22 cellular contexts compared by ENCODE assay signal in the genomic region with DNA sequence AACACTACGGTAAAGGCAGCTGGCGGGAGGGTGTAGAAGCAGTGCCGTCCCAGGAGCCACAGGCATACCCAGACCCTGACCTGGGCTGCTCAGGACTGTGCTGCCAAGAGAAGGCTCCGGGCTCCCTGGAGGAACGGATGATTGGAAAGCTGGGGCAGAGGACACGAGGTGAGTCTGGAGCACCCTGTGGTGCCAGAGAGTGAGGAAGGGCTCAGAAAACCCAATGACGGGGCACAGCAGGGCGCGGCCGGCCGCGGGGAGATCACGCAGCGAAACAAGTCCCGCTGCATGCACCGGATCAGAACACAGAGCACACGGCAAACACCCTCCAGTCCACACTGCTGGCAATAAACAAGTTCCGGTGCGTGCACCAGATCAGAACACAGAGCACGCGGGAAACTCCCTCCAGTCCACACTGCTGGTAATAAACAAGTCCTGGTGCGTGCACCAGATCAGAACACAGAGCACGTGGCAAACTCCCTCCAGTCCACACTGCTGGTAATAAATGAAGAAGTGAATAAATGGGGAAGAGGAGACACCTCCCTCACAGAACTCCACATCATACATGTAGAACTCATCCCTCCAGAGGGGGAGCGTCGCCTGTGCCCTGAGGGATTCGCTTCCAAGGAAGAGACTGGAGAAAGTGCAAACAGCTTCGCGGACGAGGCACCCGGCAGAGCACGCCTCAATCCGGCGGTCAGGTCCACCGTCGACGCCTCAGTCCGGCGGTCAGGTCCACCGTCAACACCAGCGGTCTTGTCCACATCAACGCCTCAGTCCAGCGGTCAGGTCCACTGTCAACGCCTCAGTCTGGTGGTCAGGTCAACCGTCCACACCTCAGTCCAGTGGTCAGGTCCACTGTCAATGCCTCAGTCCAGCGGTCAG.
DNase-seq lines count a peak whose midpoint lies in the region; ATAC-seq and TF ChIP-seq lines count a peak whose summit lies in the region.
"Had no signal": no experiment of that assay in that cellular context is flagged by ENCODE, and none has a peak within 500 bp of the region (broad histone marks: within the 10 kb centered on the region; RNA-seq: fewer than 3 reads in every experiment).

No MANE protein-coding gene starts in this region.

- no peak overlapping the region for H3K4ac ChIP-seq in H9 (ENCODE audit: low read depth, low read length)

- H2AFZ ChIP-seq in H9 (ENCODE audit: low read length), result no peak overlapping the region

- ATAC-seq in activated naive CD8-positive, alpha-beta T cell treated with anti-CD3 and anti-CD28 coated beads, Interleukin-2, amount 10 ng/mL, durations not matched to agents 7 days and 5 days (ENCODE audit: low read depth), result no peak
- no peak for ATAC-seq in activated naive CD8-positive, alpha-beta T cell treated with anti-CD3 and anti-CD28 coated beads, Interleukin-2, amount 50 U/mL, for 24 hours
- ATAC-seq in stimulated activated effector memory CD8-positive, alpha-beta T cell treated with anti-CD3 and anti-CD28 coated beads, Interleukin-12 subunit alpha, Interleukin-12 subunit beta, amount 100 ng/mL, for 72 hours, result no peak
- ATAC-seq in GM18861 (IDR thresholded peaks at IDR 0.05; ENCODE audit: unreplicated experiment), result no peak
- ATAC-seq: activated CD8-positive, alpha-beta T cell treated with anti-CD3 and anti-CD28 coated beads, Interleukin-2, amount 10 ng/mL, durations not matched to agents 7 days and 5 days; HCT116; Panc1 had no signal

- H2BK5ac ChIP-seq in H9 (ENCODE audit: insufficient read length, low read length), result peak overlapping the region; percentile 23

- no peaks in the 10 kb centered on the region for H3K9me3 Mint-ChIP-seq in activated naive CD8-positive, alpha-beta T cell treated with anti-CD3 and anti-CD28 coated beads, Interleukin-2, amount 10 ng/mL, durations not matched to agents 7 days and 5 days
- no peaks in the 10 kb centered on the region for H3K9me3 Mint-ChIP-seq in activated naive CD8-positive, alpha-beta T cell treated with anti-CD3 and anti-CD28 coated beads, Interleukin-2, amount 50 U/mL, for 24 hours
- no peaks in the 10 kb centered on the region for H3K9me3 Mint-ChIP-seq in H9
- no peaks in the 10 kb centered on the region for H3K9me3 Mint-ChIP-seq in endothelial cell (ENCODE audit: unreplicated experiment)
- no peaks in the 10 kb centered on the region for H3K9me3 Mint-ChIP-seq in stimulated activated effector memory CD8-positive, alpha-beta T cell treated with anti-CD3 and anti-CD28 coated beads, Interleukin-12 subunit alpha, Interleukin-12 subunit beta, amount 100 ng/mL, for 72 hours
- H3K9me3 Mint-ChIP-seq: CD4-positive, CD25-positive, alpha-beta regulatory T cell had no signal

- no peak overlapping the region for H3K27ac ChIP-seq in H9 (ENCODE audit: insufficient read length, low read depth, low read length)
- H3K27ac ChIP-seq in sigmoid colon, result no peak overlapping the region
- H3K27ac ChIP-seq: KMS-11, SJSA1, testis had no signal

- H2BK15ac ChIP-seq in H9 (ENCODE audit: low read depth, low read length), result no peak overlapping the region

- H2BK120ac ChIP-seq in H9 (ENCODE audit: low read depth, low read length, poor library complexity, severe bottlenecking), result no peak overlapping the region

- no peaks in the 10 kb centered on the region for H3K4me1 ChIP-seq in H9 (ENCODE audit: insufficient read depth, low read length)
- no peaks in the 10 kb centered on the region for H3K4me1 ChIP-seq in sigmoid colon
- H3K4me1 ChIP-seq: SJSA1 had no signal

- H3K36me3 ChIP-seq in sigmoid colon, result no peaks in the 10 kb centered on the region

- H3K27me3 Mint-ChIP-seq in activated naive CD8-positive, alpha-beta T cell treated with anti-CD3 and anti-CD28 coated beads, Interleukin-2, amount 10 ng/mL, durations not matched to agents 7 days and 5 days, result peaks cover 2% of the 10 kb centered on the region
- H3K27me3 Mint-ChIP-seq in activated naive CD8-positive, alpha-beta T cell treated with anti-CD3 and anti-CD28 coated beads, Interleukin-2, amount 50 U/mL, for 24 hours, result no peaks in the 10 kb centered on the region
- H3K27me3 Mint-ChIP-seq in H9 (ENCODE audit: low read depth) (no peaks in the 10 kb centered on the region), endothelial cell (ENCODE audit: unreplicated experiment) (peaks cover 4% of the 10 kb centered on the region)
- H3K27me3 Mint-ChIP-seq: CD4-positive, CD25-positive, alpha-beta regulatory T cell; progenitor cell of endocrine pancreas had no signal

- WGBS in H9 (ENCODE audit: extremely low coverage, insufficient read length, low lambda C conversion rate), result no CpG with 5 or more reads among the region's 45 CpGs
- WGBS in sigmoid colon, 2 donors, result 93 to 97% methylated on average over 45 of the region's 45 CpGs

- no peak overlapping the region for H2BK12ac ChIP-seq in H9 (ENCODE audit: insufficient read length, low read depth, low read length)

- H4K20me1 ChIP-seq in H9 (ENCODE audit: control insufficient read depth, insufficient read depth, insufficient read length), result no peaks in the 10 kb centered on the region

- intact Hi-C loops in sigmoid colon (cut with DNase I), result no loop called here

- H3K4me1 Mint-ChIP-seq in activated naive CD8-positive, alpha-beta T cell treated with anti-CD3 and anti-CD28 coated beads, Interleukin-2, amount 10 ng/mL, durations not matched to agents 7 days and 5 days, result peaks cover 5% of the 10 kb centered on the region
- H3K4me1 Mint-ChIP-seq in activated naive CD8-positive, alpha-beta T cell treated with anti-CD3 and anti-CD28 coated beads, Interleukin-2, amount 50 U/mL, for 24 hours, result peaks cover 7% of the 10 kb centered on the region
- H3K4me1 Mint-ChIP-seq in H9 (0 out of 4 replicates have a peak, but pooled peaks cover 0 to 4% of the 10 kb centered on the region in 2 experiments), endothelial cell (ENCODE audit: unreplicated experiment) (peaks cover 7% of the 10 kb centered on the region)
- H3K4me1 Mint-ChIP-seq in stimulated activated effector memory CD8-positive, alpha-beta T cell treated with anti-CD3 and anti-CD28 coated beads, Interleukin-12 subunit alpha, Interleukin-12 subunit beta, amount 100 ng/mL, for 72 hours, result peaks cover 11% of the 10 kb centered on the region

- peaks cover 33% of the 10 kb centered on the region for H3K36me3 Mint-ChIP-seq in activated naive CD8-positive, alpha-beta T cell treated with anti-CD3 and anti-CD28 coated beads, Interleukin-2, amount 10 ng/mL, durations not matched to agents 7 days and 5 days
- H3K36me3 Mint-ChIP-seq in activated naive CD8-positive, alpha-beta T cell treated with anti-CD3 and anti-CD28 coated beads, Interleukin-2, amount 50 U/mL, for 24 hours (ENCODE audit: low read depth), result peaks cover 27% of the 10 kb centered on the region
- H3K36me3 Mint-ChIP-seq in H9 (ENCODE audit: insufficient read depth in 1 of 3, low read depth in 3 of 3) (peaks cover 4 to 19% (median 14%) of the 10 kb centered on the region in 3 experiments), endothelial cell (ENCODE audit: low read depth, unreplicated experiment) (peaks cover 17% of the 10 kb centered on the region)
- H3K36me3 Mint-ChIP-seq in stimulated activated effector memory CD8-positive, alpha-beta T cell treated with anti-CD3 and anti-CD28 coated beads, Interleukin-12 subunit alpha, Interleukin-12 subunit beta, amount 100 ng/mL, for 72 hours, result no peaks in the 10 kb centered on the region

- H3K23me2 ChIP-seq in H9 (ENCODE audit: insufficient read length, low read depth, low read length, poor library complexity, severe bottlenecking), result no peaks in the 10 kb centered on the region

- POLR2A ChIA-PET in activated naive CD8-positive, alpha-beta T cell treated with anti-CD3 and anti-CD28 coated beads, Interleukin-2, amount 10 ng/mL, durations not matched to agents 7 days and 5 days (lab: Charles Lee), result no interaction called here

- H3K4me3 Mint-ChIP-seq in activated naive CD8-positive, alpha-beta T cell treated with anti-CD3 and anti-CD28 coated beads, Interleukin-2, amount 10 ng/mL, durations not matched to agents 7 days and 5 days, result no peak overlapping the region
- H3K4me3 Mint-ChIP-seq in activated naive CD8-positive, alpha-beta T cell treated with anti-CD3 and anti-CD28 coated beads, Interleukin-2, amount 50 U/mL, for 24 hours, result no peak overlapping the region
- H3K4me3 Mint-ChIP-seq in H9, result no peak overlapping the region
- H3K4me3 Mint-ChIP-seq in endothelial cell (ENCODE audit: unreplicated experiment), result peak overlapping the region; percentile 65
- H3K4me3 Mint-ChIP-seq in stimulated activated effector memory CD8-positive, alpha-beta T cell treated with anti-CD3 and anti-CD28 coated beads, Interleukin-12 subunit alpha, Interleukin-12 subunit beta, amount 100 ng/mL, for 72 hours, result no peak overlapping the region
- H3K4me3 Mint-ChIP-seq: activated CD8-positive, alpha-beta T cell treated with anti-CD3 and anti-CD28 coated beads, Interleukin-2, amount 10 ng/mL, durations not matched to agents 7 days and 5 days; CD4-positive, CD25-positive, alpha-beta regulatory T cell had no signal

- no peak for TF ChIP-seq POLR2A in sigmoid colon (IDR thresholded peaks at IDR 0.05)

- no peak overlapping the region for H3K27ac Mint-ChIP-seq in activated naive CD8-positive, alpha-beta T cell treated with anti-CD3 and anti-CD28 coated beads, Interleukin-2, amount 10 ng/mL, durations not matched to agents 7 days and 5 days
- no peak overlapping the region for H3K27ac Mint-ChIP-seq in activated naive CD8-positive, alpha-beta T cell treated with anti-CD3 and anti-CD28 coated beads, Interleukin-2, amount 50 U/mL, for 24 hours
- H3K27ac Mint-ChIP-seq in H9, result peak overlapping the region in 2 of 3 experiments; percentile 41 to 63; a peak in 6 of 7 replicates
- peak overlapping the region; percentile 62 for H3K27ac Mint-ChIP-seq in endothelial cell (ENCODE audit: unreplicated experiment)
- peak overlapping the region; percentile 72 for H3K27ac Mint-ChIP-seq in stimulated activated effector memory CD8-positive, alpha-beta T cell treated with anti-CD3 and anti-CD28 coated beads, Interleukin-12 subunit alpha, Interleukin-12 subunit beta, amount 100 ng/mL, for 72 hours
- H3K27ac Mint-ChIP-seq: activated CD8-positive, alpha-beta T cell treated with anti-CD3 and anti-CD28 coated beads, Interleukin-2, amount 10 ng/mL, durations not matched to agents 7 days and 5 days; progenitor cell of endocrine pancreas had no signal

- DNase-seq in activated naive CD8-positive, alpha-beta T cell treated with anti-CD3 and anti-CD28 coated beads, Interleukin-2, amount 10 ng/mL, durations not matched to agents 7 days and 5 days, result peak; percentile 10
- DNase-seq in activated naive CD8-positive, alpha-beta T cell treated with anti-CD3 and anti-CD28 coated beads, Interleukin-2, amount 50 U/mL, for 24 hours, result no peak
- DNase-seq in H9 (no peak), endothelial cell (ENCODE audit: low spot score) (no peak), sigmoid colon (no peak), OCI-M1 (lab: John Stamatoyannopoulos, UW) (no peak)
- no peak for DNase-seq in stimulated activated effector memory CD8-positive, alpha-beta T cell treated with anti-CD3 and anti-CD28 coated beads, Interleukin-12 subunit alpha, Interleukin-12 subunit beta, amount 100 ng/mL, for 72 hours (ENCODE audit: low spot score in 2 of 2)
- DNase-seq: activated CD8-positive, alpha-beta T cell treated with anti-CD3 and anti-CD28 coated beads, Interleukin-2, amount 10 ng/mL, durations not matched to agents 7 days and 5 days; activated naive CD4-positive, alpha-beta T cell; anterior cingulate cortex; CD4-positive, CD25-positive, alpha-beta regulatory T cell; central memory CD4-positive, alpha-beta T cell; GDM1; NCI-H226; T-helper 2 cell; testis had no signal

- H4K91ac ChIP-seq in H9 (ENCODE audit: insufficient read length, low read depth, low read length), result no peak overlapping the region

- peak overlapping the region; percentile 34 for H3K14ac ChIP-seq in H9 (ENCODE audit: insufficient read depth, low read length)

- TF ChIP-seq CTCF in H9 (conservative IDR thresholded peaks at IDR 0.05) (no peak), endothelial cell (IDR thresholded peaks at IDR 0.05; ENCODE audit: unreplicated experiment) (no peak), sigmoid colon (IDR thresholded peaks at IDR 0.05) (no peak)

- H3K27me3 ChIP-seq in H9 (ENCODE audit: insufficient read depth, low read length) (no peaks in the 10 kb centered on the region), sigmoid colon (no peaks in the 10 kb centered on the region)
- H3K27me3 ChIP-seq: SJSA1, testis had no signal

- no peak overlapping the region for H3K4me2 ChIP-seq in H9 (ENCODE audit: insufficient read depth, insufficient read length, low read length)
- H3K4me2 ChIP-seq: KMS-11 had no signal

- H3K9ac ChIP-seq in H9 (ENCODE audit: extremely low read depth, insufficient read length, low read length), result no peak overlapping the region
- H3K9ac ChIP-seq: KMS-11 had no signal

- H2BK20ac ChIP-seq in H9 (ENCODE audit: low read depth, low read length, poor library complexity, severe bottlenecking), result no peak overlapping the region

- H3K18ac ChIP-seq in H9 (ENCODE audit: insufficient read length, low read depth, low read length), result no peak overlapping the region

- H3K79me1 ChIP-seq in H9 (ENCODE audit: insufficient read depth, low read depth, low read length, poor library complexity, severe bottlenecking), result no peaks in the 10 kb centered on the region

- H3K9me3 ChIP-seq in H9 (ENCODE audit: control insufficient read depth, low read depth, low read length) (no peaks in the 10 kb centered on the region), sigmoid colon (no peaks in the 10 kb centered on the region)
- H3K9me3 ChIP-seq: testis had no signal

- no peak overlapping the region for H4K8ac ChIP-seq in H9 (replicated peaks; ENCODE audit: insufficient read length, low read depth, low read length)

- no peak overlapping the region for H3T11ph ChIP-seq in H9 (ENCODE audit: low read length)

- no peak overlapping the region for H3K56ac ChIP-seq in H9 (ENCODE audit: insufficient read length, low read depth, low read length)

- H4K5ac ChIP-seq in H9 (ENCODE audit: insufficient read length, low read depth, low read length), result no peak overlapping the region

- H2AK5ac ChIP-seq in H9 (ENCODE audit: insufficient read length, low read length), result no peak overlapping the region

- no peak for TF ChIP-seq EP300 in sigmoid colon (IDR thresholded peaks at IDR 0.05)

- no peaks in the 10 kb centered on the region for H3K79me2 ChIP-seq in H9 (ENCODE audit: insufficient read depth, low read length)

- H3K4me3 ChIP-seq in sigmoid colon, result no peak overlapping the region
- H3K4me3 ChIP-seq: SJSA1, testis had no signal

- H3K23ac ChIP-seq in H9 (ENCODE audit: insufficient read length, low read depth, low read length), result no peak overlapping the region

Comparison
In these comparisons a context has a peak if more than half of its experiments do, and no peak if none do; other contexts are left out.
1. H3K27ac Mint-ChIP-seq: peak in H9 (2 of 3), endothelial cell (single experiment) and stimulated activated effector memory CD8-positive, alpha-beta T cell treated with anti-CD3 and anti-CD28 coated beads, Interleukin-12 subunit alpha, Interleukin-12 subunit beta, amount 100 ng/mL, for 72 hours (single experiment); none in activated naive CD8-positive, alpha-beta T cell treated with anti-CD3 and anti-CD28 coated beads, Interleukin-2, amount 10 ng/mL, durations not matched to agents 7 days and 5 days (single experiment) and activated naive CD8-positive, alpha-beta T cell treated with anti-CD3 and anti-CD28 coated beads, Interleukin-2, amount 50 U/mL, for 24 hours (single experiment).